Comparison of ENCODE assay signal across 8 cellular contexts in the genomic region with DNA sequence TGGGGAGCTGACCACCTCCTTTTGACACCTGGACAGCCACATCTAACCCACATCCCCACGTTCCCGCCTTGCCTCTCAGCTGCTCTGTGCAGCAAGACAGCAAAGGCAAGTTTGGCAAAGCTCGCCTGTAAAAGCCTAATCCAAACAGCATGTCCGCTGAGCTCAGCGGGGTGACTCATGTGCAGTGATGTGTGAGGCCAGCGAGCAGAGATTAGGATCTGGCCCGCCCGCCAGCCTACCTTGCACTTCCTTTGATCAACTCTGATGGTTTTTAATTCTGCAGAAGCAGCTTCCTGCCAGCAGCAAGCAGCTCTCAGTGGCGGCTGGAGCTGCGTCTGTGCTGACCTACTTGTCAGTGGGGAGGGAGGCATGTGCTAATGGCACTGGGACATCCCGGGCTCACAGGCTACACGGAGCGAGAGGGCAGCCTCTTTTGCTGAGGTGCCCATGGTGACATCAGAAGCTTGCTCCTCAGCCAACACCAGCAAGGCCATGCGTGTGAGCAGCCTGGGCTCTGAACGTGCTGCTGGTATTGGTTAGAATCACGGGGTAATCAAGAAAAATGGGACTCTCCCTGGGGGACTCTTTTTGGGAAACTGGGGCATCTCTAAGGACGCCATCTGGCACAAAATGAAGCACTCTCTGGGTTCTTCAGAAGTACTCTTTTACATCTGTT. TPM values are rescaled to one million over a fixed set of nuclear protein-coding genes. Genes with fewer than 3 reads are reported as not detected.
DNase-seq lines count a peak whose midpoint lies in the region; ATAC-seq and TF ChIP-seq lines count a peak whose summit lies in the region.

No MANE protein-coding gene starts in this region.

- peak overlapping the region; percentile 78 for H3K27ac ChIP-seq in CD4-positive, alpha-beta T cell (ENCODE audit: low read depth, low read length)
- no peak overlapping the region for H3K27ac ChIP-seq in OCI-LY1 (ENCODE audit: low read depth, low read length, poor library complexity, severe bottlenecking)

- ATAC-seq in CD4-positive, alpha-beta T cell (ENCODE audit: poor library complexity): peak; percentile 87
- ATAC-seq in GM19455 (IDR thresholded peaks at IDR 0.05; ENCODE audit: unreplicated experiment) (peak; percentile 75), HG03571 (IDR thresholded peaks at IDR 0.05; ENCODE audit: unreplicated experiment) (peak; percentile 86), naive B cell (ENCODE audit: low read depth in 2 of 2) (peak; percentile 87 to 89)

- H3K4me2 ChIP-seq in OCI-LY1 (ENCODE audit: low read length): peak overlapping the region; percentile 43

- no peak overlapping the region for H3K9ac ChIP-seq in OCI-LY1 (ENCODE audit: low read length)

- no peaks in the 10 kb centered on the region for H4K20me1 ChIP-seq in OCI-LY1 (ENCODE audit: insufficient read depth, low read length)

- TF ChIP-seq CTCF in CD4-positive, alpha-beta T cell (IDR thresholded peaks at IDR 0.05): no peak
- no peak for TF ChIP-seq CTCF in OCI-LY1 (IDR thresholded peaks at IDR 0.05; ENCODE audit: low read length)
- TF ChIP-seq CTCF in epithelial cell of proximal tubule (conservative IDR thresholded peaks at IDR 0.05; ENCODE audit: low read depth, low read length): no peak

- H3K27me3 Mint-ChIP-seq in CD4-positive, alpha-beta T cell: no peaks in the 10 kb centered on the region
- no peaks in the 10 kb centered on the region for H3K27me3 Mint-ChIP-seq in naive B cell

- H3K36me3 ChIP-seq in OCI-LY1 (ENCODE audit: insufficient read depth, low read length): no peaks in the 10 kb centered on the region

- H3K36me3 Mint-ChIP-seq in CD4-positive, alpha-beta T cell (ENCODE audit: low read depth): no peaks in the 10 kb centered on the region
- no peaks in the 10 kb centered on the region for H3K36me3 Mint-ChIP-seq in naive B cell

- DNase-seq in CD4-positive, alpha-beta T cell: peak; percentile 81 to 92 (median 86)
- DNase-seq in activated T-cell treated with anti-CD3 and anti-CD28 coated beads for 4 hours: peak; percentile 74
- DNase-seq in epithelial cell of proximal tubule (ENCODE audit: low read depth): peak; percentile 68
- peak; percentile 72 for DNase-seq in naive B cell
- peak; percentile 84 to 87 for DNase-seq in stimulated activated CD8-positive, alpha-beta memory T cell treated with anti-CD3 and anti-CD28 coated beads, Interleukin-7, amount 100 ng/mL, for 4 hours (ENCODE audit: low read depth in 2 of 2)

- peak overlapping the region; percentile 63 for H3K4me3 Mint-ChIP-seq in CD4-positive, alpha-beta T cell
- peak overlapping the region; percentile 46 to 91 (median 82) for H3K4me3 Mint-ChIP-seq in naive B cell

- H2AFZ ChIP-seq in OCI-LY1 (ENCODE audit: low read length): no peak overlapping the region

- H3K9me2 ChIP-seq in OCI-LY1 (ENCODE audit: low read depth, low read length): no peaks in the 10 kb centered on the region

- peaks cover 88% of the 10 kb centered on the region for H3K4me1 Mint-ChIP-seq in CD4-positive, alpha-beta T cell (ENCODE audit: low read depth)
- peaks cover 47 to 84% (median 75%) of the 10 kb centered on the region in 3 donors for H3K4me1 Mint-ChIP-seq in naive B cell

- CTCF ChIA-PET in CD4-positive, alpha-beta T cell (lab: Charles Lee): interaction anchor here (0.7 to 2.3 kb wide), 11 partner anchors 8 to 63 kb away, joined by 3 to 8 read pairs (median 5); no protein-coding TSS in a partner anchor

- no peaks in the 10 kb centered on the region for H3K27me3 ChIP-seq in CD4-positive, alpha-beta T cell (ENCODE audit: control insufficient read depth, insufficient read depth, low read length)
- H3K27me3 ChIP-seq in OCI-LY1 (ENCODE audit: insufficient read depth, low read length): peaks cover 5% of the 10 kb centered on the region; the same call in 1 of the 2 replicates

- no peaks in the 10 kb centered on the region for H3K9me3 ChIP-seq in CD4-positive, alpha-beta T cell (ENCODE audit: control insufficient read depth, low read length)
- H3K9me3 ChIP-seq in OCI-LY1 (ENCODE audit: low read length): no peaks in the 10 kb centered on the region

- peaks cover 12% of the 10 kb centered on the region for H3K4me1 ChIP-seq in OCI-LY1 (ENCODE audit: insufficient read depth, low read length, severe bottlenecking)

- peak overlapping the region; percentile 87 for H3K27ac Mint-ChIP-seq in CD4-positive, alpha-beta T cell
- H3K27ac Mint-ChIP-seq in naive B cell: peak overlapping the region; percentile 82 to 95 (median 90)

- no peaks in the 10 kb centered on the region for H3F3A ChIP-seq in OCI-LY1 (ENCODE audit: insufficient read depth, low read length)

- POLR2A ChIA-PET in CD4-positive, alpha-beta T cell (lab: Charles Lee): interaction anchor here (0.7 to 6.4 kb wide), 26 partner anchors 9 to 292 kb away, joined by 3 to 180 read pairs (median 5); a partner anchor contains a TSS

- no peaks in the 10 kb centered on the region for H3K79me2 ChIP-seq in OCI-LY1 (ENCODE audit: insufficient read depth, low read length)

- peak overlapping the region; percentile 12 for H3K4me3 ChIP-seq in OCI-LY1 (ENCODE audit: low read depth, low read length, poor library complexity, severe bottlenecking)
- H3K4me3 ChIP-seq in epithelial cell of proximal tubule (ENCODE audit: low read depth, low read length): peak overlapping the region; percentile 19

- no peaks in the 10 kb centered on the region for H3K9me3 Mint-ChIP-seq in CD4-positive, alpha-beta T cell
- H3K9me3 Mint-ChIP-seq in naive B cell: no peaks in the 10 kb centered on the region

- intact Hi-C loops in CD4-positive, alpha-beta T cell (cut with DNase I, micrococcal nuclease): loop anchor here (1.0 to 5.0 kb wide), 7 partner anchors 9 to 64 kb away; a partner anchor contains a TSS

RNA-seq across cellular contexts. Expression of a gene that starts 36.0 kb away (rescaled TPM):
- 100 to 1,000 TPM; 219 to 228 TPM for total RNA-seq in CD4-positive, alpha-beta T cell
- 31.3 and 33.7 TPM in 2 replicates for total RNA-seq in epithelial cell of proximal tubule
- 10 to 100 TPM; 33.3 to 77.6 (median 62.5) TPM for polyA plus RNA-seq in naive B cell (ENCODE audit: low read depth in 6 of 6)
